ENCODE assay signal across 17 cellular contexts in genomic region chr15:79988448-79989117, GRCh38. TPM values are rescaled to one million over a fixed set of nuclear protein-coding genes. Genes with fewer than 3 reads are reported as not detected.
DNase-seq lines count a peak whose midpoint lies in the region; ATAC-seq and TF ChIP-seq lines count a peak whose summit lies in the region.
"Had no signal": no experiment of that assay in that cellular context is flagged by ENCODE, and none has a peak within 500 bp of the region (broad histone marks: within the 10 kb centered on the region; RNA-seq: fewer than 3 reads in every experiment).

No MANE protein-coding gene starts in this region.

- H3K9me3 ChIP-seq in right atrium auricular region (no peaks in the 10 kb centered on the region), neutrophil (no peaks in the 10 kb centered on the region)
- H3K9me3 ChIP-seq: BLaER1 had no signal

- H3K27me3 ChIP-seq in right atrium auricular region (no peaks in the 10 kb centered on the region), neutrophil (no peaks in the 10 kb centered on the region)
- H3K27me3 ChIP-seq: BLaER1 had no signal

- ATAC-seq in left cardiac atrium (no peak), left lobe of liver (peak; percentile 88), HG03460 (IDR thresholded peaks at IDR 0.05; ENCODE audit: unreplicated experiment) (no peak)
- ATAC-seq in activated CD4-positive, CD25-positive, alpha-beta regulatory T cell treated with anti-CD3 and anti-CD28 coated beads, Interleukin-2, amount 50 U/mL, for 24 hours = no peak
- ATAC-seq: CD8-positive, alpha-beta T cell had no signal

- TF ChIP-seq CTCF in right atrium auricular region (IDR thresholded peaks at IDR 0.05) = no peak
- TF ChIP-seq CTCF in neutrophil (IDR thresholded peaks at IDR 0.05) = no peak

- DNase-seq in right atrium auricular region (ENCODE audit: low spot score) (peak; percentile 30), left cardiac atrium (no peak), left lobe of liver (ENCODE audit: low spot score) (peak; percentile 62), MV-4-11 (lab: John Stamatoyannopoulos, UW) (no peak)
- no peak for DNase-seq in activated CD4-positive, alpha-beta T cell treated with anti-CD3 and anti-CD28 coated beads for 4 hours
- DNase-seq: 8988T; Calu3; CD8-positive, alpha-beta T cell; DMS79 treated with DMSO at 0.1 percent for 48 hours; GF-D8; GOT3; H7 had no signal

- H3K4me3 ChIP-seq in right atrium auricular region (no peak overlapping the region), neutrophil (ENCODE audit: low read depth in 1 of 2, low read length in 1 of 2) (peak overlapping the region in 1 of 2 experiments; percentile 50)
- H3K4me3 ChIP-seq: BLaER1 had no signal

- intact Hi-C loops in left cardiac atrium (cut with DNase I) = no loop called here

- H3K4me1 ChIP-seq in right atrium auricular region (peaks cover 0 to 2% of the 10 kb centered on the region in 2 donors), neutrophil (ENCODE audit: control insufficient read depth in 1 of 2, insufficient read depth in 1 of 2, low read depth in 1 of 2, low read length in 1 of 2) (peaks cover 89 to 93% of the 10 kb centered on the region in 2 experiments)
- H3K4me1 ChIP-seq: BLaER1 had no signal

- H3K36me3 ChIP-seq in right atrium auricular region (no peaks in the 10 kb centered on the region), neutrophil (no peaks in the 10 kb centered on the region)
- H3K36me3 ChIP-seq: BLaER1 had no signal

- H3K27ac ChIP-seq in right atrium auricular region (no peak overlapping the region), neutrophil (peak overlapping the region; percentile 90)
- H3K27ac ChIP-seq: BLaER1 had no signal

RNA-seq across cellular contexts. Expression of gene BCL2A1, which starts 17.6 kb away (rescaled TPM):
- total RNA-seq in right atrium auricular region (1 to 10 TPM; 1.5 to 3.1 TPM), left cardiac atrium (1 to 10 TPM; 1.7 to 1.8 TPM), left lobe of liver (0.58 TPM)
- total RNA-seq: A673, Calu3, H7 had no signal

Comparison
In these comparisons a context has a peak if more than half of its experiments do, and no peak if none do; other contexts are left out.
1. DNase-seq: peak in right atrium auricular region (single experiment) and left lobe of liver (single experiment); none in left cardiac atrium (single experiment), activated CD4-positive, alpha-beta T cell treated with anti-CD3 and anti-CD28 coated beads for 4 hours (0 of 2) and MV-4-11 (single experiment).